31 cellular contexts compared by ENCODE assay signal in genomic region chr11:108148549-108148948, GRCh38. TPM values are rescaled to one million over a fixed set of nuclear protein-coding genes. Genes with fewer than 3 reads are reported as not detected.
A peak's percentile ranks its signal among the peaks of the same experiment; 100 is the strongest.
DNase-seq lines count a peak whose midpoint lies in the region; ATAC-seq and TF ChIP-seq lines count a peak whose summit lies in the region.
"Had no signal": no experiment of that assay in that cellular context is flagged by ENCODE, and none has a peak within 500 bp of the region (broad histone marks: within the 10 kb centered on the region; RNA-seq: fewer than 3 reads in every experiment).

No MANE protein-coding gene starts in this region.

- H3K36me3 Mint-ChIP-seq in activated T-helper 1 cell treated with anti-CD3 and anti-CD28 coated beads, Interleukin-12 subunit alpha, Interleukin-12 subunit beta, Interleukin-2, Interleukin-4 antibody, amounts not matched to agents 30 ng/mL and 10 ng/mL and 1 ng/mL, durations not matched to agents 14 hours and 24 hours and 36 hours (ENCODE audit: low read depth) = peaks cover 64% of the 10 kb centered on the region

- H3K9me3 ChIP-seq in left ventricle myocardium inferior (replicated peaks) (no peaks in the 10 kb centered on the region), right cardiac atrium (ENCODE audit: control insufficient read depth, low read length) (no peaks in the 10 kb centered on the region)
- H3K9me3 ChIP-seq: BLaER1 treated with 17β-estradiol and CSF1 and Interleukin-3, amounts not matched to agents 10 nM and 100 nM; MG63; SJCRH30 had no signal

- no peak for TF ChIP-seq CTCF in left ventricle myocardium inferior (IDR thresholded peaks at IDR 0.05; ENCODE audit: borderline replicate concordance)
- no peak for TF ChIP-seq CTCF in epithelial cell of proximal tubule (conservative IDR thresholded peaks at IDR 0.05; ENCODE audit: low read depth, low read length)

- H3K4me1 ChIP-seq in left ventricle myocardium inferior (peaks cover 18% of the 10 kb centered on the region), right cardiac atrium (ENCODE audit: control insufficient read depth, insufficient read depth, low read length) (no peaks in the 10 kb centered on the region)
- H3K4me1 ChIP-seq: BLaER1 treated with 17β-estradiol and CSF1 and Interleukin-3, amounts not matched to agents 10 nM and 100 nM; SJCRH30 had no signal

- DNase-seq in left ventricle myocardium inferior (no peak), right cardiac atrium (no peak), epithelial cell of proximal tubule (ENCODE audit: low read depth) (peak; percentile 10), renal cortical epithelial cell (ENCODE audit: low read depth) (peak; percentile 43), caudate nucleus (lab: John Stamatoyannopoulos, UW) (no peak)
- DNase-seq in activated T-helper 1 cell treated with anti-CD3 and anti-CD28 coated beads, Interleukin-12 subunit alpha, Interleukin-12 subunit beta, Interleukin-2, Interleukin-4 antibody, amounts not matched to agents 30 ng/mL and 10 ng/mL and 1 ng/mL, durations not matched to agents 14 hours and 24 hours and 36 hours (ENCODE audit: low spot score) = no peak
- DNase-seq: activated CD4-positive, alpha-beta memory T cell treated with anti-CD3 and anti-CD28 coated beads, Interleukin-2, amount 10 ng/mL, durations not matched to agents 7 days and 5 days; COR-L47; DMS53; effector CD8-positive, alpha-beta T cell; H7; immature natural killer cell; left colon; mesendoderm; MG63; NCI-H1105 treated with DMSO at 0.1 percent for 48 hours; NCI-H2029; NCI-H510A treated with DMSO at 0.1 percent for 48 hours; RPMI8226; SJCRH30; stimulated activated CD4-positive, alpha-beta T cell treated with anti-CD3 and anti-CD28 coated beads, Interleukin-4, amount 100 ng/mL, for 4 hours; substantia nigra; T-cell; trophoblast cell had no signal

- no peaks in the 10 kb centered on the region for H3K9me3 Mint-ChIP-seq in activated T-helper 1 cell treated with anti-CD3 and anti-CD28 coated beads, Interleukin-12 subunit alpha, Interleukin-12 subunit beta, Interleukin-2, Interleukin-4 antibody, amounts not matched to agents 30 ng/mL and 10 ng/mL and 1 ng/mL, durations not matched to agents 14 hours and 24 hours and 36 hours
- H3K9me3 Mint-ChIP-seq: activated CD4-positive, alpha-beta memory T cell treated with anti-CD3 and anti-CD28 coated beads, Interleukin-2, amount 10 ng/mL, durations not matched to agents 7 days and 5 days; immature natural killer cell; T-cell had no signal

- 52% methylated on average over 3 of the region's 3 CpGs for WGBS in right cardiac atrium

- intact Hi-C loops in left ventricle myocardium inferior (cut with micrococcal nuclease) = no loop called here
- intact Hi-C loops in right cardiac atrium (cut with DNase I) = no loop called here
- intact Hi-C loops in activated T-helper 1 cell treated with anti-CD3 and anti-CD28 coated beads, Interleukin-12 subunit alpha, Interleukin-12 subunit beta, Interleukin-2, Interleukin-4 antibody, amounts not matched to agents 30 ng/mL and 10 ng/mL and 1 ng/mL, durations not matched to agents 14 hours and 24 hours and 36 hours (cut with micrococcal nuclease) = no loop called here

- no peak for ATAC-seq in right cardiac atrium
- no peak for ATAC-seq in HG02763 (IDR thresholded peaks at IDR 0.05; ENCODE audit: unreplicated experiment)
- ATAC-seq: left colon, T-cell had no signal

- H3K4me3 ChIP-seq in left ventricle myocardium inferior (no peak overlapping the region), right cardiac atrium (ENCODE audit: low read length) (no peak overlapping the region), epithelial cell of proximal tubule (ENCODE audit: low read depth, low read length) (no peak overlapping the region)
- H3K4me3 ChIP-seq: BLaER1 treated with 17β-estradiol and CSF1 and Interleukin-3, amounts not matched to agents 10 nM and 100 nM; coronary artery; MG63; SJCRH30 had no signal

- peaks cover 94% of the 10 kb centered on the region for H3K36me3 ChIP-seq in left ventricle myocardium inferior

- H3K27me3 ChIP-seq in left ventricle myocardium inferior (ENCODE audit: low read depth) (no peaks in the 10 kb centered on the region), right cardiac atrium (ENCODE audit: control insufficient read depth, insufficient read depth) (no peaks in the 10 kb centered on the region)
- H3K27me3 ChIP-seq: BLaER1 treated with 17β-estradiol and CSF1 and Interleukin-3, amounts not matched to agents 10 nM and 100 nM; MG63; SJCRH30 had no signal

- no peak overlapping the region for H3K4me3 Mint-ChIP-seq in activated T-helper 1 cell treated with anti-CD3 and anti-CD28 coated beads, Interleukin-12 subunit alpha, Interleukin-12 subunit beta, Interleukin-2, Interleukin-4 antibody, amounts not matched to agents 30 ng/mL and 10 ng/mL and 1 ng/mL, durations not matched to agents 14 hours and 24 hours and 36 hours
- H3K4me3 Mint-ChIP-seq: activated CD4-positive, alpha-beta memory T cell treated with anti-CD3 and anti-CD28 coated beads, Interleukin-2, amount 10 ng/mL, durations not matched to agents 7 days and 5 days; immature natural killer cell; T-cell had no signal

- peaks cover 22% of the 10 kb centered on the region for H3K4me1 Mint-ChIP-seq in activated T-helper 1 cell treated with anti-CD3 and anti-CD28 coated beads, Interleukin-12 subunit alpha, Interleukin-12 subunit beta, Interleukin-2, Interleukin-4 antibody, amounts not matched to agents 30 ng/mL and 10 ng/mL and 1 ng/mL, durations not matched to agents 14 hours and 24 hours and 36 hours (ENCODE audit: low read depth)
- H3K4me1 Mint-ChIP-seq: immature natural killer cell had no signal

- H3K27ac Mint-ChIP-seq in activated T-helper 1 cell treated with anti-CD3 and anti-CD28 coated beads, Interleukin-12 subunit alpha, Interleukin-12 subunit beta, Interleukin-2, Interleukin-4 antibody, amounts not matched to agents 30 ng/mL and 10 ng/mL and 1 ng/mL, durations not matched to agents 14 hours and 24 hours and 36 hours = peak overlapping the region; percentile 42
- H3K27ac Mint-ChIP-seq: progenitor cell of endocrine pancreas had no signal

- H3K27me3 Mint-ChIP-seq in activated T-helper 1 cell treated with anti-CD3 and anti-CD28 coated beads, Interleukin-12 subunit alpha, Interleukin-12 subunit beta, Interleukin-2, Interleukin-4 antibody, amounts not matched to agents 30 ng/mL and 10 ng/mL and 1 ng/mL, durations not matched to agents 14 hours and 24 hours and 36 hours (ENCODE audit: insufficient read depth) = no peaks in the 10 kb centered on the region
- H3K27me3 Mint-ChIP-seq: activated CD4-positive, alpha-beta memory T cell treated with anti-CD3 and anti-CD28 coated beads, Interleukin-2, amount 10 ng/mL, durations not matched to agents 7 days and 5 days; progenitor cell of endocrine pancreas; T-cell had no signal

- H3K27ac ChIP-seq in left ventricle myocardium inferior (replicated peaks) (peak overlapping the region; percentile 45), right cardiac atrium (ENCODE audit: low read length) (no peak overlapping the region), caudate nucleus (ENCODE audit: low read depth, low read length) (no peak overlapping the region)
- H3K27ac ChIP-seq: BLaER1 treated with 17β-estradiol and CSF1 and Interleukin-3, amounts not matched to agents 10 nM and 100 nM; coronary artery; epithelial cell of prostate; HL-60; KMS-11; SJCRH30 had no signal

RNA-seq across cellular contexts. Expression of gene ACAT1, which starts 27.2 kb away (rescaled TPM):
- total RNA-seq in left ventricle myocardium inferior = 404 TPM
- total RNA-seq in right cardiac atrium = 100 to 1,000 TPM; 128 to 198 (median 164) TPM
- polyA plus RNA-seq in right cardiac atrium = 196 TPM
- total RNA-seq in activated T-helper 1 cell treated with anti-CD3 and anti-CD28 coated beads, Interleukin-12 subunit alpha, Interleukin-12 subunit beta, Interleukin-2, Interleukin-4 antibody, amounts not matched to agents 30 ng/mL and 10 ng/mL and 1 ng/mL, durations not matched to agents 14 hours and 24 hours and 36 hours = 52.8 and 56.8 TPM in 2 replicates
- total RNA-seq in epithelial cell of proximal tubule = 76.2 and 87.9 TPM in 2 replicates
- 117 and 159 TPM in 2 replicates for total RNA-seq in renal cortical epithelial cell

Comparison
In these comparisons a context has a peak if more than half of its experiments do, and no peak if none do; other contexts are left out.
1. DNase-seq: peak in epithelial cell of proximal tubule (single experiment) and renal cortical epithelial cell (single experiment); none in left ventricle myocardium inferior (single experiment), right cardiac atrium (0 of 3), activated T-helper 1 cell treated with anti-CD3 and anti-CD28 coated beads, Interleukin-12 subunit alpha, Interleukin-12 subunit beta, Interleukin-2, Interleukin-4 antibody, amounts not matched to agents 30 ng/mL and 10 ng/mL and 1 ng/mL, durations not matched to agents 14 hours and 24 hours and 36 hours (single experiment) and caudate nucleus (0 of 61).